Comparison of ENCODE assay signal across 1 cellular context in the genomic region with DNA sequence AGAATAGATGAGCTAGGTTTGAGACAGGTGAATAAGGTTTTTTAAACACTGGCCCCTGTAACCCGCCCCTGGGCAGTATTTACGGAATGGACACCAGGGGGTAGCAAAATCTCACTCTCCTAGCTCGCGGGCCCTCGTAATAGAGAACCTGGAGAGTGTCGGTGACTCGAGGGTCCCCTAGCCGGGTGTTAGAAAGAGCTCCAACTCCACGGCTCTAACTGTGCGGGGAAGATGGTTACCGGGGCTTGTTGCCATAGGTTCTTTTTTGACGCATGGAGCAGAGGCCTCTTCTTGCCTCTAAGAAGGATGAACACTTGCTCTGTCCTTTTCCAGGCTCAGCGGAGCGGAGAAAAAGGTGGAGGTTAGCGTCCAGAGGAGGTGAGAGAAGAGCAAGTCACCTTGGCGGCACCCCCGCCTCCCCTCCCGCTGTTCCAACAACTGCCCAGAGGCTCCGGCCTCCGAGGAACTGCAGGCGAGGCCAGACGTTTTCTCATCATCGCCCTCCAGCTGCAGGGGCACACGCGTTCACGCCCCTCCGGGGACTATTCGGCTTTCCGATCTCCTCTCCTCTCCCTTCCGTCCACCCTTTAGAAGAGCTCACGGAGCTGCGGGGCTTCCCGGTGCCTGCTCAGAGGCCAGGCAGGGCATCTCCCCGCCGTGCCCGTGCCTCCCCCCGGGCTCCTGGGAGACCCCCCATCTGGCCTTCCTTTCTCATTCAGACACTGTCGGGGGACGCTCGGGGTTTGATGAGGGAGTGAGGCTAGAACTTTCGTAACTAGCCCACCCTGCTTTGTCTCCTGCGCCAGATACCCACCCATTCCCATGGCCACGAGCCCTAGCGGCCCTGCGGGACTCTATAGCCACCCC.
TF ChIP-seq lines count a peak whose summit lies in the region.

No MANE protein-coding gene starts in this region.

TF ChIP-seq in K562, 482 proteins besides CTCF, POLR2A, EP300 and RAD21:
- peak; percentile 40 for TF ChIP-seq L3MBTL2 (IDR thresholded peaks at IDR 0.05)
- TF ChIP-seq, protein P1, sequence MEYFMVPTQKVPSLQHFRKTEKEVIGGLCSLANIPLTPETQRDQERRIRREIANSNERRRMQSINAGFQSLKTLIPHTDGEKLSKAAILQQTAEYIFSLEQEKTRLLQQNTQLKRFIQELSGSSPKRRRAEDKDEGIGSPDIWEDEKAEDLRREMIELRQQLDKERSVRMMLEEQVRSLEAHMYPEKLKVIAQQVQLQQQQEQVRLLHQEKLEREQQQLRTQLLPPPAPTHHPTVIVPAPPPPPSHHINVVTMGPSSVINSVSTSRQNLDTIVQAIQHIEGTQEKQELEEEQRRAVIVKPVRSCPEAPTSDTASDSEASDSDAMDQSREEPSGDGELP (CRISPR knock-in tag; IDR thresholded peaks at IDR 0.05; ENCODE audit: borderline replicate concordance), result peak; percentile 22; the same call in 1 of the 2 replicates
- TF ChIP-seq, protein P2, sequence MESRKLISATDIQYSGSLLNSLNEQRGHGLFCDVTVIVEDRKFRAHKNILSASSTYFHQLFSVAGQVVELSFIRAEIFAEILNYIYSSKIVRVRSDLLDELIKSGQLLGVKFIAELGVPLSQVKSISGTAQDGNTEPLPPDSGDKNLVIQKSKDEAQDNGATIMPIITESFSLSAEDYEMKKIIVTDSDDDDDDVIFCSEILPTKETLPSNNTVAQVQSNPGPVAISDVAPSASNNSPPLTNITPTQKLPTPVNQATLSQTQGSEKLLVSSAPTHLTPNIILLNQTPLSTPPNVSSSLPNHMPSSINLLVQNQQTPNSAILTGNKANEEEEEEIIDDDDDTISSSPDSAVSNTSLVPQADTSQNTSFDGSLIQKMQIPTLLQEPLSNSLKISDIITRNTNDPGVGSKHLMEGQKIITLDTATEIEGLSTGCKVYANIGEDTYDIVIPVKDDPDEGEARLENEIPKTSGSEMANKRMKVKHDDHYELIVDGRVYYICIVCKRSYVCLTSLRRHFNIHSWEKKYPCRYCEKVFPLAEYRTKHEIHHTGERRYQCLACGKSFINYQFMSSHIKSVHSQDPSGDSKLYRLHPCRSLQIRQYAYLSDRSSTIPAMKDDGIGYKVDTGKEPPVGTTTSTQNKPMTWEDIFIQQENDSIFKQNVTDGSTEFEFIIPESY (CRISPR knock-in tag; IDR thresholded peaks at IDR 0.05), result 0 out of 2 replicates have a peak, but pooled peaks have one; percentile 16
- TF ChIP-seq TEAD1 (CRISPR knock-in tag; IDR thresholded peaks at IDR 0.05), result no peak
- TF ChIP-seq, protein P3, sequence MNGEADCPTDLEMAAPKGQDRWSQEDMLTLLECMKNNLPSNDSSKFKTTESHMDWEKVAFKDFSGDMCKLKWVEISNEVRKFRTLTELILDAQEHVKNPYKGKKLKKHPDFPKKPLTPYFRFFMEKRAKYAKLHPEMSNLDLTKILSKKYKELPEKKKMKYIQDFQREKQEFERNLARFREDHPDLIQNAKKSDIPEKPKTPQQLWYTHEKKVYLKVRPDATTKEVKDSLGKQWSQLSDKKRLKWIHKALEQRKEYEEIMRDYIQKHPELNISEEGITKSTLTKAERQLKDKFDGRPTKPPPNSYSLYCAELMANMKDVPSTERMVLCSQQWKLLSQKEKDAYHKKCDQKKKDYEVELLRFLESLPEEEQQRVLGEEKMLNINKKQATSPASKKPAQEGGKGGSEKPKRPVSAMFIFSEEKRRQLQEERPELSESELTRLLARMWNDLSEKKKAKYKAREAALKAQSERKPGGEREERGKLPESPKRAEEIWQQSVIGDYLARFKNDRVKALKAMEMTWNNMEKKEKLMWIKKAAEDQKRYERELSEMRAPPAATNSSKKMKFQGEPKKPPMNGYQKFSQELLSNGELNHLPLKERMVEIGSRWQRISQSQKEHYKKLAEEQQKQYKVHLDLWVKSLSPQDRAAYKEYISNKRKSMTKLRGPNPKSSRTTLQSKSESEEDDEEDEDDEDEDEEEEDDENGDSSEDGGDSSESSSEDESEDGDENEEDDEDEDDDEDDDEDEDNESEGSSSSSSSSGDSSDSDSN (IDR thresholded peaks at IDR 0.05; ENCODE audit: borderline replicate concordance in 1 of 2, low read depth in 2 of 2, low read length in 2 of 2), result 0 out of 4 replicates have a peak, but pooled peaks of 1 of the 2 experiments have one; percentile 26
- TF ChIP-seq SRSF7 (optimal IDR thresholded peaks at IDR 0.05; ENCODE audit: low read depth, low read length), result no peak
- TF ChIP-seq BACH1 (tag; IDR thresholded peaks at IDR 0.05), result no peak
- peak; percentile 66 for TF ChIP-seq SMC3 (conservative IDR thresholded peaks at IDR 0.05; ENCODE audit: insufficient read depth, low read depth, low read length)
- TF ChIP-seq NONO (IDR thresholded peaks at IDR 0.05; ENCODE audit: low read depth in 2 of 2, low read length in 1 of 2), result no peak
- 0 out of 2 replicates have a peak, but pooled peaks have one; percentile 49 for TF ChIP-seq ARID2 (IDR thresholded peaks at IDR 0.05)
- TF ChIP-seq, protein P4, sequence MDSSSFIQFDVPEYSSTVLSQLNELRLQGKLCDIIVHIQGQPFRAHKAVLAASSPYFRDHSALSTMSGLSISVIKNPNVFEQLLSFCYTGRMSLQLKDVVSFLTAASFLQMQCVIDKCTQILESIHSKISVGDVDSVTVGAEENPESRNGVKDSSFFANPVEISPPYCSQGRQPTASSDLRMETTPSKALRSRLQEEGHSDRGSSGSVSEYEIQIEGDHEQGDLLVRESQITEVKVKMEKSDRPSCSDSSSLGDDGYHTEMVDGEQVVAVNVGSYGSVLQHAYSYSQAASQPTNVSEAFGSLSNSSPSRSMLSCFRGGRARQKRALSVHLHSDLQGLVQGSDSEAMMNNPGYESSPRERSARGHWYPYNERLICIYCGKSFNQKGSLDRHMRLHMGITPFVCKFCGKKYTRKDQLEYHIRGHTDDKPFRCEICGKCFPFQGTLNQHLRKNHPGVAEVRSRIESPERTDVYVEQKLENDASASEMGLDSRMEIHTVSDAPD (CRISPR knock-in tag; IDR thresholded peaks at IDR 0.05), result no peak
- peak; percentile 31; the same call in 1 of the 2 replicates for TF ChIP-seq ZBTB7A (IDR thresholded peaks at IDR 0.05; ENCODE audit: borderline replicate concordance, control insufficient read depth, low read depth, low read length)
- no peak for TF ChIP-seq EZH2 (IDR thresholded peaks at IDR 0.05; ENCODE audit: borderline replicate concordance, low read depth, low read length)
TF ChIP-seq in K562: peak in this region for 7.
